8 cellular contexts compared by ENCODE assay signal in the genomic region with DNA sequence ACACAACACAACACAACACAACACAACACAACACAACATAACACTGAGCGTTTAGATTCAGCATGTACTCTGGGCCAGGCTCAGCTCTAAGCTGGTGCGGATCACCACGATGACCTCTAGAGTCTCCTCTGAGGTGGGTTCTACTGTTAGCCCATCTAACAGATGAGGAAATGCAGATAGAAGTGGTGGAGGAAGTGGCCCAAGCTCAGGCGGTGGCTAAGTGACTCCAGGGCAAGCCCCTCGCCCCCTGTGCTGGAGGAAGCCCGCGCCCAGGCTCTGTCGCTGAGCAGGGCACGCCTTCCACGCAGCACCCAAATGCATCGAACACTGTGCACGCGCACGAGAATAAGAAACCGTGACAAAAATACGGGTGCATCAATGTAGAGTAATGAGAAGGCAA. TPM values are rescaled to one million over a fixed set of nuclear protein-coding genes. Genes with fewer than 3 reads are reported as not detected.
DNase-seq lines count a peak whose midpoint lies in the region; ATAC-seq and TF ChIP-seq lines count a peak whose summit lies in the region.

No MANE protein-coding gene starts in this region.

- peaks cover 18% of the 10 kb centered on the region for H3K4me1 Mint-ChIP-seq in CD8-positive, alpha-beta T cell (ENCODE audit: low read depth)

- TF ChIP-seq POLR2A in lower leg skin (IDR thresholded peaks at IDR 0.05), result no peak

- intact Hi-C loops in CD8-positive, alpha-beta T cell (cut with DNase I, micrococcal nuclease), result loop anchor here in 1 of 2 experiments (2.0 to 5.0 kb wide), 3 partner anchors 46 to 482 kb away; partner anchors contain the start of genes CDKN2AIP and DCTD
- intact Hi-C loops in head of caudate nucleus (cut with DNase I) (no loop called here), lower leg skin (cut with DNase I; ENCODE audit: low total_unique reads) (no loop called here)

- 82 to 84% methylated on average over 16 of the region's 16 CpGs for WGBS in lower leg skin, 2 donors

- no peak for TF ChIP-seq CTCF in CD8-positive, alpha-beta T cell (IDR thresholded peaks at IDR 0.05)
- no peak for TF ChIP-seq CTCF in lower leg skin (IDR thresholded peaks at IDR 0.05)

- no peaks in the 10 kb centered on the region for H3K9me3 ChIP-seq in CD8-positive, alpha-beta T cell (ENCODE audit: low read length)
- no peaks in the 10 kb centered on the region for H3K9me3 ChIP-seq in muscle layer of duodenum (ENCODE audit: control insufficient read depth in 1 of 2, low read length in 2 of 2)

- peaks cover 13% of the 10 kb centered on the region for H3K4me1 ChIP-seq in CD8-positive, alpha-beta T cell (ENCODE audit: insufficient read depth, low read length)
- peaks cover 0 to 7% of the 10 kb centered on the region in 2 donors for H3K4me1 ChIP-seq in muscle layer of duodenum (ENCODE audit: control insufficient read depth in 1 of 2, insufficient read depth in 2 of 2, low read length in 2 of 2)

- H3K4me3 Mint-ChIP-seq in CD8-positive, alpha-beta T cell, result peak overlapping the region; percentile 85

- no peak for DNase-seq in CD8-positive, alpha-beta T cell
- DNase-seq in activated naive CD4-positive, alpha-beta T cell treated with anti-CD3 and anti-CD28 coated beads, Interleukin-2, amount 50 U/mL, for 72 hours (ENCODE audit: low spot score in 2 of 2), result no peak
- DNase-seq in head of caudate nucleus, result no peak
- no peak for DNase-seq in lower leg skin (ENCODE audit: low spot score in 2 of 2)

- H3K27ac ChIP-seq in CD8-positive, alpha-beta T cell (ENCODE audit: low read depth, low read length), result no peak overlapping the region
- H3K27ac ChIP-seq in muscle layer of duodenum (ENCODE audit: low read length), result no peak overlapping the region

- no peak for ATAC-seq in CD8-positive, alpha-beta T cell
- ATAC-seq in HG02798 (IDR thresholded peaks at IDR 0.05; ENCODE audit: poor library complexity, unreplicated experiment), result peak; percentile 1
- peak in 1 of 2 donors; percentile 12 for ATAC-seq in activated naive CD4-positive, alpha-beta T cell treated with anti-CD3 and anti-CD28 coated beads, Interleukin-2, amount 50 U/mL, for 72 hours
- ATAC-seq in HG03280 (IDR thresholded peaks at IDR 0.05; ENCODE audit: unreplicated experiment), result no peak
- no peak for ATAC-seq in GM21825 (IDR thresholded peaks at IDR 0.05; ENCODE audit: unreplicated experiment)

- no peaks in the 10 kb centered on the region for H3K36me3 Mint-ChIP-seq in CD8-positive, alpha-beta T cell
- H3K36me3 Mint-ChIP-seq in activated naive CD4-positive, alpha-beta T cell treated with anti-CD3 and anti-CD28 coated beads, Interleukin-2, amount 50 U/mL, for 72 hours, result peaks cover 0 to 5% of the 10 kb centered on the region in 2 donors

- POLR2A ChIA-PET in CD8-positive, alpha-beta T cell (lab: Charles Lee), result no interaction called here

- CTCF ChIA-PET in CD8-positive, alpha-beta T cell (lab: Charles Lee), result interaction anchor here (2.0 kb wide), 1 partner anchor 8 kb away, joined by 5 read pairs; no protein-coding TSS in a partner anchor

- H3K27ac Mint-ChIP-seq in CD8-positive, alpha-beta T cell, result peak overlapping the region; percentile 75
- peak overlapping the region; percentile 75 to 87 for H3K27ac Mint-ChIP-seq in activated naive CD4-positive, alpha-beta T cell treated with anti-CD3 and anti-CD28 coated beads, Interleukin-2, amount 50 U/mL, for 72 hours

- H3K27me3 Mint-ChIP-seq in CD8-positive, alpha-beta T cell (ENCODE audit: low read depth), result no peaks in the 10 kb centered on the region

- peak overlapping the region; percentile 83 for H3K4me3 ChIP-seq in CD8-positive, alpha-beta T cell (ENCODE audit: low read depth, low read length)
- peak overlapping the region; percentile 59 to 67 for H3K4me3 ChIP-seq in muscle layer of duodenum (ENCODE audit: low read depth in 1 of 2, low read length in 2 of 2)
- no peak overlapping the region for H3K4me3 ChIP-seq in lower leg skin (ENCODE audit: low read depth, poor library complexity, severe bottlenecking)

- no peaks in the 10 kb centered on the region for H3K36me3 ChIP-seq in CD8-positive, alpha-beta T cell (ENCODE audit: insufficient read depth, low read length)
- H3K36me3 ChIP-seq in muscle layer of duodenum (ENCODE audit: control insufficient read depth in 1 of 2, insufficient read depth in 2 of 2, low read length in 2 of 2), result no peaks in the 10 kb centered on the region

- no peaks in the 10 kb centered on the region for H3K27me3 ChIP-seq in CD8-positive, alpha-beta T cell (ENCODE audit: insufficient read depth, low read length)
- H3K27me3 ChIP-seq in muscle layer of duodenum (ENCODE audit: low read depth, low read length), result no peaks in the 10 kb centered on the region

- no peaks in the 10 kb centered on the region for H3K9me3 Mint-ChIP-seq in CD8-positive, alpha-beta T cell
- no peaks in the 10 kb centered on the region for H3K9me3 Mint-ChIP-seq in activated naive CD4-positive, alpha-beta T cell treated with anti-CD3 and anti-CD28 coated beads, Interleukin-2, amount 50 U/mL, for 72 hours

RNA-seq across cellular contexts. Expression of gene CDKN2AIP, which starts 45.3 kb away (rescaled TPM):
- total RNA-seq in CD8-positive, alpha-beta T cell, result 10 to 100 TPM; 51.2 to 51.9 TPM
- 10 to 100 TPM; 22.1 to 34.1 TPM for total RNA-seq in activated naive CD4-positive, alpha-beta T cell treated with anti-CD3 and anti-CD28 coated beads, Interleukin-2, amount 50 U/mL, for 72 hours
- 10 to 100 TPM; 20.9 to 30.8 (median 26.1) TPM for total RNA-seq in lower leg skin
